8 cellular contexts compared by ENCODE assay signal in genomic region chr14:92122761-92123160, GRCh38. TPM values are rescaled to one million over a fixed set of nuclear protein-coding genes. Genes with fewer than 3 reads are reported as not detected.
DNase-seq lines count a peak whose midpoint lies in the region; ATAC-seq, FAIRE-seq and TF ChIP-seq lines count a peak whose summit lies in the region.

No MANE protein-coding gene starts in this region.

- H3K79me2 ChIP-seq in K562 (ENCODE audit: control insufficient read depth, insufficient read depth, low read length), result peaks cover 60% of the 10 kb centered on the region

- H3K36me3 ChIP-seq in K562 (ENCODE audit: control insufficient read depth, insufficient read depth, low read length), result peaks cover 61% of the 10 kb centered on the region

- CTCF ChIA-PET in K562 (lab: Yijun Ruan, JAX; ENCODE audit: low intra/inter-chr PET ratio), result no interaction called here

- FAIRE-seq in K562 (lab: Jason Lieb, UNC), result no peak

- H3K27ac ChIP-seq in K562 (ENCODE audit: extremely low read depth, low read depth, low read length), result peak overlapping the region; percentile 99

- peaks cover 61% of the 10 kb centered on the region for H3K36me3 Mint-ChIP-seq in stimulated activated naive CD8-positive, alpha-beta T cell treated with anti-CD3 and anti-CD28 coated beads, Interleukin-15, Interleukin-2, amounts not matched to agents 100 ng/mL and 50 ng/mL, for 24 hours (ENCODE audit: low read depth)

- no peak for ATAC-seq in stimulated activated naive CD8-positive, alpha-beta T cell treated with anti-CD3 and anti-CD28 coated beads, Interleukin-15, Interleukin-2, amounts not matched to agents 100 U/mL and 50 U/mL, for 24 hours
- ATAC-seq in K562 (peak; percentile 39), HG02623 (IDR thresholded peaks at IDR 0.05; ENCODE audit: unreplicated experiment) (no peak)

- TF ChIP-seq CTCF in K562 (IDR thresholded peaks at IDR 0.05 in 2 of 3, conservative IDR thresholded peaks at IDR 0.05 in 1 of 3; ENCODE audit: insufficient read depth in 2 of 3, low read depth in 1 of 3, low read length in 3 of 3), result no peak

- peak overlapping the region; percentile 99 to 100 for H3K9ac ChIP-seq in K562 (ENCODE audit: insufficient read depth in 1 of 2, low read depth in 2 of 2, low read length in 2 of 2)

- H3K4me3 Mint-ChIP-seq in stimulated activated naive CD8-positive, alpha-beta T cell treated with anti-CD3 and anti-CD28 coated beads, Interleukin-15, Interleukin-2, amounts not matched to agents 100 ng/mL and 50 ng/mL, for 24 hours, result peak overlapping the region; percentile 99

- TF ChIP-seq EP300 in K562 (IDR thresholded peaks at IDR 0.05; ENCODE audit: low read length), result no peak

- no peaks in the 10 kb centered on the region for H4K20me1 ChIP-seq in K562 (replicated peaks; ENCODE audit: control insufficient read depth, insufficient read depth, low read length)

- BruUV-seq in K562 (replicated peaks; lab: Mats Ljungman, UMichigan), result no TSS peak

- H3K4me1 ChIP-seq in K562 (replicated peaks in 1 of 2; ENCODE audit: control insufficient read depth in 2 of 2, insufficient read depth in 2 of 2, low read length in 2 of 2), result peaks cover 12% of the 10 kb centered on the region in 2 experiments; a peak in 4 of 5 replicates

- peak overlapping the region; percentile 100 for H3K27ac Mint-ChIP-seq in stimulated activated naive CD8-positive, alpha-beta T cell treated with anti-CD3 and anti-CD28 coated beads, Interleukin-15, Interleukin-2, amounts not matched to agents 100 ng/mL and 50 ng/mL, for 24 hours

- peaks cover 55% of the 10 kb centered on the region for H3K4me1 Mint-ChIP-seq in stimulated activated naive CD8-positive, alpha-beta T cell treated with anti-CD3 and anti-CD28 coated beads, Interleukin-15, Interleukin-2, amounts not matched to agents 100 ng/mL and 50 ng/mL, for 24 hours (ENCODE audit: low read depth)

- no peaks in the 10 kb centered on the region for H3K9me3 Mint-ChIP-seq in stimulated activated naive CD8-positive, alpha-beta T cell treated with anti-CD3 and anti-CD28 coated beads, Interleukin-15, Interleukin-2, amounts not matched to agents 100 ng/mL and 50 ng/mL, for 24 hours

- peak overlapping the region; percentile 93 for H3K4me2 ChIP-seq in K562 (ENCODE audit: insufficient read depth, low read length)

- no peaks in the 10 kb centered on the region for H3K27me3 Mint-ChIP-seq in stimulated activated naive CD8-positive, alpha-beta T cell treated with anti-CD3 and anti-CD28 coated beads, Interleukin-15, Interleukin-2, amounts not matched to agents 100 ng/mL and 50 ng/mL, for 24 hours

- in situ Hi-C loops in K562 (cut with MboI), result no loop called here

- H3K4me3 ChIP-seq in K562, result peak overlapping the region; percentile 95

- no peaks in the 10 kb centered on the region for H3K9me1 ChIP-seq in K562 (ENCODE audit: control insufficient read depth, insufficient read depth, low read length)

- WGBS in K562 (ENCODE audit: insufficient coverage, low coverage, missing lambda C conversion rate), result 0% methylated on average over 5 of the region's 9 CpGs

- no peak for TF ChIP-seq POLR2A in K562 (conservative IDR thresholded peaks at IDR 0.05)

- no peak for DNase-seq in stimulated activated naive CD8-positive, alpha-beta T cell treated with anti-CD3 and anti-CD28 coated beads, Interleukin-15, Interleukin-2, amounts not matched to agents 100 U/mL and 50 U/mL, for 24 hours
- DNase-seq in K562 (ENCODE audit: extremely low read depth in 1 of 4, low spot score in 3 of 4) (no peak), lung microvascular endothelial cell (ENCODE audit: low read depth in 2 of 2) (peak; percentile 15 to 16), HK-2 (ENCODE audit: unreplicated experiment) (no peak), NCI-H774 (lab: John Stamatoyannopoulos, UW) (no peak), C1 segment of cervical spinal cord (lab: John Stamatoyannopoulos, UW) (no peak)

- no peak for TF ChIP-seq RAD21 in K562 (CRISPR knock-in tag; conservative IDR thresholded peaks at IDR 0.05 in 1 of 2, IDR thresholded peaks at IDR 0.05 in 1 of 2)

- no peaks in the 10 kb centered on the region for H3K9me3 ChIP-seq in K562 (replicated peaks; ENCODE audit: control insufficient read depth, insufficient read depth, low read depth, low read length)

- POLR2A ChIA-PET in K562 (lab: Yijun Ruan, JAX), result interaction anchor here (0.7 to 4.1 kb wide), 3 partner anchors 12 to 172 kb away, joined by 5 to 47 read pairs (median 26); partner anchors contain the start of gene ATXN3

- intact Hi-C loops in K562 (cut with micrococcal nuclease), result no loop called here

- peak overlapping the region; percentile 99; the same call in 1 of the 2 replicates for H2AFZ ChIP-seq in K562 (ENCODE audit: low read depth, low read length)

- no peaks in the 10 kb centered on the region for H3K27me3 ChIP-seq in K562 (ENCODE audit: control insufficient read depth in 2 of 2, insufficient read depth in 2 of 2, low read length in 2 of 2)

TF ChIP-seq in K562, 482 proteins besides CTCF, POLR2A, EP300 and RAD21 (continues in another document):
- no peak for TF ChIP-seq SMAD1 (IDR thresholded peaks at IDR 0.05; ENCODE audit: low read depth, low read length, partially characterized antibody)
- no peak for TF ChIP-seq ZNF75A (CRISPR knock-in tag; IDR thresholded peaks at IDR 0.05)
- no peak for TF ChIP-seq SMARCE1 (IDR thresholded peaks at IDR 0.05)
- TF ChIP-seq SNIP1 (IDR thresholded peaks at IDR 0.05; ENCODE audit: low read depth), result no peak
- TF ChIP-seq MEF2D (tag; conservative IDR thresholded peaks at IDR 0.05; ENCODE audit: low read depth), result no peak

RNA-seq across cellular contexts. Expression of gene CPSF2, which starts 1.0 kb away (rescaled TPM):
- total RNA-seq in K562 (2011; cell fraction: chromatin; rRNA removed; ENCODE audit: low replicate concordance), result 11.5 and 30.0 TPM in 2 replicates
- 10.8 and 12.0 TPM in 2 replicates for total RNA-seq in K562 (2011; cell fraction: nucleolus; rRNA removed)
- total RNA-seq in K562 (2011; cell fraction: nucleoplasm; rRNA removed), result 15.5 and 23.5 TPM in 2 replicates
- total RNA-seq in K562 (2014; rRNA removed) (40.6 and 41.9 TPM in 2 replicates), K562 (2014; rRNA removed; fragmentation: Illumina TruSeq; extraction: Trizol) (71.3 and 77.7 TPM in 2 replicates), K562 (2015; rRNA removed; fragmentation: Illumina TruSeq; extraction: Trizol) (65.3 and 68.8 TPM in 2 replicates), K562 (2021) (65.4 and 67.8 TPM in 2 replicates), lung microvascular endothelial cell (17.2 and 18.5 TPM in 2 replicates)
- polyA plus RNA-seq in K562 (2011; rRNA removed) (32.1 and 48.0 TPM in 2 replicates), K562 (2014; fragmentation: Illumina TruSeq; extraction: Trizol) (40.5 and 55.9 TPM in 2 replicates), K562 (2014; fragmentation: Nextera tagmentation; extraction: Ambion mirVana) (10 to 100 TPM; 20.8 to 25.9 TPM), K562 (2014; rRNA removed) (39.1 and 49.0 TPM in 2 replicates)
- polyA plus RNA-seq in K562 (2011; cell fraction: cytosol; rRNA removed), result 5.3 and 9.8 TPM in 2 replicates
- polyA plus RNA-seq in K562 (2011; cell fraction: nucleus; rRNA removed), result 6.2 and 8.8 TPM in 2 replicates
- polyA plus RNA-seq in K562 (2012), result 23.7 and 72.5 TPM in 2 replicates
- 55.1 and 56.3 TPM in 2 replicates for polyA minus RNA-seq in K562 (2011; rRNA and poly(A)+ RNA removed)
- polyA minus RNA-seq in K562 (2011; cell fraction: cytosol; rRNA and poly(A)+ RNA removed), result 20.3 and 29.9 TPM in 2 replicates
- 11.8 and 12.7 TPM in 2 replicates for polyA minus RNA-seq in K562 (2011; cell fraction: nucleus; rRNA and poly(A)+ RNA removed)

RNA-seq across cellular contexts. Expression of gene NDUFB1, which starts 1.3 kb away (rescaled TPM):
- 29.6 and 37.4 TPM in 2 replicates for total RNA-seq in K562 (2011; cell fraction: chromatin; rRNA removed; ENCODE audit: low replicate concordance)
- total RNA-seq in K562 (2011; cell fraction: nucleolus; rRNA removed), result 48.0 and 54.4 TPM in 2 replicates
- total RNA-seq in K562 (2011; cell fraction: nucleoplasm; rRNA removed), result 60.5 and 64.4 TPM in 2 replicates
- total RNA-seq in K562 (2014; rRNA removed) (164 and 330 TPM in 2 replicates), K562 (2014; rRNA removed; fragmentation: Illumina TruSeq; extraction: Trizol) (323 and 358 TPM in 2 replicates), K562 (2015; rRNA removed; fragmentation: Illumina TruSeq; extraction: Trizol) (248 and 251 TPM in 2 replicates), K562 (2021) (102 TPM in 2 replicates), lung microvascular endothelial cell (318 and 327 TPM in 2 replicates)
- polyA plus RNA-seq in K562 (2011; rRNA removed) (202 and 325 TPM in 2 replicates), K562 (2014; fragmentation: Illumina TruSeq; extraction: Trizol) (294 and 348 TPM in 2 replicates), K562 (2014; fragmentation: Nextera tagmentation; extraction: Ambion mirVana) (100 to 1,000 TPM; 410 to 431 TPM), K562 (2014; rRNA removed) (767 and 793 TPM in 2 replicates)
- 58.1 and 187 TPM in 2 replicates for polyA plus RNA-seq in K562 (2011; cell fraction: cytosol; rRNA removed)
- 78.6 and 113 TPM in 2 replicates for polyA plus RNA-seq in K562 (2011; cell fraction: nucleus; rRNA removed)
- 187 and 742 TPM in 2 replicates for polyA plus RNA-seq in K562 (2012)
- polyA minus RNA-seq in K562 (2011; rRNA and poly(A)+ RNA removed), result 69.0 and 73.5 TPM in 2 replicates
- 14.2 and 19.0 TPM in 2 replicates for polyA minus RNA-seq in K562 (2011; cell fraction: cytosol; rRNA and poly(A)+ RNA removed)
- polyA minus RNA-seq in K562 (2011; cell fraction: nucleus; rRNA and poly(A)+ RNA removed), result 15.9 and 31.7 TPM in 2 replicates

RNA-seq across cellular contexts. Expression of gene ATXN3, which starts 16.4 kb away (rescaled TPM):
- 31.7 and 52.7 TPM in 2 replicates for total RNA-seq in K562 (2011; cell fraction: chromatin; rRNA removed; ENCODE audit: low replicate concordance)
- 13.0 and 13.8 TPM in 2 replicates for total RNA-seq in K562 (2011; cell fraction: nucleolus; rRNA removed)
- 19.4 and 24.2 TPM in 2 replicates for total RNA-seq in K562 (2011; cell fraction: nucleoplasm; rRNA removed)
- 14.6 and 16.5 TPM in 2 replicates for total RNA-seq in K562 (2014; rRNA removed)
- total RNA-seq in K562 (2014; rRNA removed; fragmentation: Illumina TruSeq; extraction: Trizol), result 25.0 and 32.5 TPM in 2 replicates
- 11.8 and 12.8 TPM in 2 replicates for total RNA-seq in K562 (2015; rRNA removed; fragmentation: Illumina TruSeq; extraction: Trizol)
- total RNA-seq in K562 (2021), result 11.3 and 12.6 TPM in 2 replicates
- 11.2 and 18.2 TPM in 2 replicates for polyA plus RNA-seq in K562 (2011; rRNA removed)
- polyA plus RNA-seq in K562 (2011; cell fraction: cytosol; rRNA removed), result 1.7 and 4.5 TPM in 2 replicates
- 5.8 and 6.2 TPM in 2 replicates for polyA plus RNA-seq in K562 (2011; cell fraction: nucleus; rRNA removed)
- polyA plus RNA-seq in K562 (2012), result 7.9 and 17.4 TPM in 2 replicates
- polyA plus RNA-seq in K562 (2014; fragmentation: Illumina TruSeq; extraction: Trizol), result 11.3 and 14.2 TPM in 2 replicates
- polyA plus RNA-seq in K562 (2014; fragmentation: Nextera tagmentation; extraction: Ambion mirVana), result 10 to 100 TPM; 14.0 to 18.0 TPM
- polyA plus RNA-seq in K562 (2014; rRNA removed), result 12.7 and 17.6 TPM in 2 replicates
- polyA minus RNA-seq in K562 (2011; rRNA and poly(A)+ RNA removed), result 41.7 and 41.9 TPM in 2 replicates
- 4.5 and 10.7 TPM in 2 replicates for polyA minus RNA-seq in K562 (2011; cell fraction: cytosol; rRNA and poly(A)+ RNA removed)
- 6.2 and 11.1 TPM in 2 replicates for polyA minus RNA-seq in K562 (2011; cell fraction: nucleus; rRNA and poly(A)+ RNA removed)
- 29.9 and 107 TPM in 2 replicates for total RNA-seq in lung microvascular endothelial cell

Comparison
In these comparisons a context has a peak if more than half of its experiments do, and no peak if none do; other contexts are left out.
1. DNase-seq: peak in lung microvascular endothelial cell (2 of 2); none in stimulated activated naive CD8-positive, alpha-beta T cell treated with anti-CD3 and anti-CD28 coated beads, Interleukin-15, Interleukin-2, amounts not matched to agents 100 U/mL and 50 U/mL, for 24 hours (single experiment), K562 (0 of 4), HK-2 (single experiment), NCI-H774 (single experiment) and C1 segment of cervical spinal cord (0 of 14).